In the genomic region with DNA sequence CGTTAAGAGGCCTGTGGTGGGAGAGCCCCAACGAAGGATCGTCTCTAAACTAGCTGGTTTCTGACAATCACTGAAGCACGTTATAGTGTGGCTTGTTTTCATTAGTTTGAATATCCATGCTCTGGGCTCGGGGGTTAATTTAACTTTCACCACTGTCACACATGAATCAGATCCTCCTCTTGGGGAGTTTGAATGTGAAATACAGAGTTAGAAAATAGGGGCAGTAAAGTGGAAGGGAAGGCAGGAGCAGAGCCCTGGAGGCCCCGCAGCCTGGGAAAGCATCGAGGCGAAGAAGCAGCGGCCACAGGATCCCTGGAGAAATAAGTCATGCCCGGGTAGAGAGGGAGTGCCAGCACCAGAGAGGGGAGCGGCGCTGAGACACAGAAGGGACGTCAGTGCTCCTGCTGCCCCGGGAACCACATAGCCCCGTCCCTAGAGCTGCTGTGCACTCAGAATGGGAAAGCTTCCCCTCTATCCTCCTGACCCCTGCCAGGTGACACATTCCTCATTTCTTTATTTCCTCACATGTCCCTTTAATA, we compare ENCODE assay signal across 27 cellular contexts. TPM values are rescaled to one million over a fixed set of nuclear protein-coding genes. Genes with fewer than 3 reads are reported as not detected.
A peak's percentile ranks its signal among the peaks of the same experiment; 100 is the strongest.
DNase-seq lines count a peak whose midpoint lies in the region; ATAC-seq and TF ChIP-seq lines count a peak whose summit lies in the region.
"Had no signal": no experiment of that assay in that cellular context is flagged by ENCODE, and none has a peak within 500 bp of the region (broad histone marks: within the 10 kb centered on the region; RNA-seq: fewer than 3 reads in every experiment).

No MANE protein-coding gene starts in this region.

- H3K27ac Mint-ChIP-seq in mesothelial cell of epicardium, result peak overlapping the region; percentile 54
- H3K27ac Mint-ChIP-seq in naive thymus-derived CD8-positive, alpha-beta T cell, result peak overlapping the region in 1 of 10 donors; percentile 15
- H3K27ac Mint-ChIP-seq: activated CD4-positive, alpha-beta memory T cell treated with anti-CD3 and anti-CD28 coated beads for 36 hours had no signal

- H3K36me3 Mint-ChIP-seq in mesothelial cell of epicardium, result no peaks in the 10 kb centered on the region
- H3K36me3 Mint-ChIP-seq in naive thymus-derived CD8-positive, alpha-beta T cell, result no peaks in the 10 kb centered on the region
- H3K36me3 Mint-ChIP-seq: activated CD4-positive, alpha-beta memory T cell treated with anti-CD3 and anti-CD28 coated beads for 36 hours had no signal

- peak overlapping the region; percentile 56 for H3K27ac ChIP-seq in caudate nucleus (ENCODE audit: low read depth, low read length)
- H3K27ac ChIP-seq: 22Rv1, ascending aorta, foreskin keratinocyte, pancreas, VCaP had no signal

- DNase-seq in DMS79 treated with DMSO at 0.1 percent for 48 hours (lab: John Stamatoyannopoulos, UW) (peak; percentile 15), DMS79 (lab: John Stamatoyannopoulos, UW) (no peak), caudate nucleus (lab: John Stamatoyannopoulos, UW) (peak in 8 of 61 donors; percentile 7 to 25 (median 12)), mesothelial cell of epicardium (ENCODE audit: low spot score in 2 of 2, unreplicated experiment in 2 of 2) (no peak), NCI-H69 (lab: John Stamatoyannopoulos, UW) (no peak)
- DNase-seq in naive thymus-derived CD8-positive, alpha-beta T cell, result no peak
- DNase-seq: activated CD4-positive, alpha-beta memory T cell treated with anti-CD3 and anti-CD28 coated beads for 36 hours; activated naive CD4-positive, alpha-beta T cell treated with Interleukin-2 at 50 U/mL for 16 hours; cortex of kidney; DMS 273 treated with DMSO at 0.1 percent for 48 hours; foreskin keratinocyte; NCI-H2029 treated with DMSO at 0.1 percent for 48 hours; NCI-H510A; pancreas; Right ventricle myocardium superior; stimulated activated CD4-positive, alpha-beta T cell treated with anti-CD3 and anti-CD28 coated beads, Interleukin-4, amount 100 ng/mL, for 24 hours had no signal

- POLR2A ChIA-PET in naive thymus-derived CD8-positive, alpha-beta T cell (lab: Charles Lee), result no interaction called here

- TF ChIP-seq CTCF in mesothelial cell of epicardium (IDR thresholded peaks at IDR 0.05; ENCODE audit: unreplicated experiment), result no peak

- H3K4me1 Mint-ChIP-seq in mesothelial cell of epicardium, result peaks cover 10% of the 10 kb centered on the region
- no peaks in the 10 kb centered on the region for H3K4me1 Mint-ChIP-seq in naive thymus-derived CD8-positive, alpha-beta T cell

- ATAC-seq in HG03354 (IDR thresholded peaks at IDR 0.05; ENCODE audit: poor library complexity, severe bottlenecking, unreplicated experiment) (no peak), GM19328 (IDR thresholded peaks at IDR 0.05; ENCODE audit: unreplicated experiment) (no peak)
- no peak for ATAC-seq in naive thymus-derived CD8-positive, alpha-beta T cell
- ATAC-seq: foreskin keratinocyte, K562, left lobe of liver, pancreas had no signal

- peaks cover 5% of the 10 kb centered on the region for H3K9me3 Mint-ChIP-seq in mesothelial cell of epicardium
- peaks cover 0 to 4% (median 0%) of the 10 kb centered on the region in 9 donors for H3K9me3 Mint-ChIP-seq in naive thymus-derived CD8-positive, alpha-beta T cell
- H3K9me3 Mint-ChIP-seq: activated CD4-positive, alpha-beta memory T cell treated with anti-CD3 and anti-CD28 coated beads for 36 hours had no signal

- H3K4me3 Mint-ChIP-seq in mesothelial cell of epicardium, result no peak overlapping the region
- no peak overlapping the region for H3K4me3 Mint-ChIP-seq in naive thymus-derived CD8-positive, alpha-beta T cell
- H3K4me3 Mint-ChIP-seq: activated CD4-positive, alpha-beta memory T cell treated with anti-CD3 and anti-CD28 coated beads for 36 hours had no signal

- no peaks in the 10 kb centered on the region for H3K27me3 Mint-ChIP-seq in mesothelial cell of epicardium (ENCODE audit: low read depth)
- peaks cover 6 to 48% (median 13%) of the 10 kb centered on the region in 5 donors for H3K27me3 Mint-ChIP-seq in naive thymus-derived CD8-positive, alpha-beta T cell

RNA-seq across cellular contexts. Expression of gene AMER2, which starts 31.2 kb away (rescaled TPM):
- 0.57 to 0.60 TPM (median 0.60 TPM) in 3 replicates for total RNA-seq in mesothelial cell of epicardium
- total RNA-seq in naive thymus-derived CD8-positive, alpha-beta T cell, result not detected
- polyA plus RNA-seq in naive thymus-derived CD8-positive, alpha-beta T cell, result under 1 TPM in 1 of 3 donors, not detected in 2; 0.14 TPM
- total RNA-seq: activated CD4-positive, alpha-beta memory T cell treated with anti-CD3 and anti-CD28 coated beads for 36 hours; ascending aorta; foreskin keratinocyte; K562; left lobe of liver; mucosa of gallbladder; pancreas; Right ventricle myocardium superior; skeletal muscle tissue; T-helper 1 cell treated with Interleukin-12 subunit alpha and Interleukin-12 subunit beta and Interleukin-4 antibody, amounts not matched to agents 30 ng/mL and 1 ng/mL, for 36 hours had no signal
- polyA plus RNA-seq: BJ, foreskin keratinocyte, K562 had no signal
